Comparison of ENCODE assay signal across 20 cellular contexts in the genomic region with DNA sequence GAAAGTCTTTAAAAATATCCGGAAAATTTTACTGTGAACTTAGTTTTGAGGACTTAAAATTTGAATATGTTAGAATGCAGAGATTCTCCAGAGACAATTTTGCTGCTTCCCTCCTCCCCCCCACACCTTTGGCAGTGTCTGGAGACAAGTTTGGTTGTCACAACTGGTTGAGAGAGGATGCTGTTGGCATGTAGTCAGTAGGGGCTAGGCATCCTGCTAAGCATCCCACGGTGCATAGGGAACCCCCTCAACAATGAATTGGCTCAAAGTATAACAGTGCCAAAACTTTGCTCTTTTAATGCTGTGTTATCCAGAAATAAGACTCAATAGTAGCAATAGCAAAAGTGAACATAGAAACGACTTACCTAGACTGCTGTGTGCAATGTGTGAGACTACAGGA. TPM values are rescaled to one million over a fixed set of nuclear protein-coding genes. Genes with fewer than 3 reads are reported as not detected.
A peak's percentile ranks its signal among the peaks of the same experiment; 100 is the strongest.
DNase-seq lines count a peak whose midpoint lies in the region; ATAC-seq and TF ChIP-seq lines count a peak whose summit lies in the region.
"Had no signal": no experiment of that assay in that cellular context is flagged by ENCODE, and none has a peak within 500 bp of the region (broad histone marks: within the 10 kb centered on the region; RNA-seq: fewer than 3 reads in every experiment).

No MANE protein-coding gene starts in this region.

- H3K27me3 Mint-ChIP-seq in activated CD4-positive, alpha-beta T cell treated with anti-CD3 and anti-CD28 coated beads for 36 hours: no peaks in the 10 kb centered on the region
- no peaks in the 10 kb centered on the region for H3K27me3 Mint-ChIP-seq in effector memory CD8-positive, alpha-beta T cell

- H3K79me2 ChIP-seq in Loucy (ENCODE audit: insufficient read depth, low read length): peaks cover 83% of the 10 kb centered on the region
- H3K79me2 ChIP-seq in osteoblast (ENCODE audit: insufficient read depth, low read length): peaks cover 49% of the 10 kb centered on the region

- H3K9me3 ChIP-seq in Loucy (ENCODE audit: insufficient read depth, low read depth, low read length) (no peaks in the 10 kb centered on the region), osteoblast (ENCODE audit: low read depth, low read length) (no peaks in the 10 kb centered on the region)
- no peaks in the 10 kb centered on the region for H3K9me3 ChIP-seq in effector memory CD4-positive, alpha-beta T cell (ENCODE audit: control insufficient read depth, low read length)

- H3K9me2 ChIP-seq in Loucy (replicated peaks; ENCODE audit: low read depth, low read length): no peaks in the 10 kb centered on the region

- CTCF ChIA-PET in activated CD4-positive, alpha-beta T cell treated with anti-CD3 and anti-CD28 coated beads for 36 hours (lab: Charles Lee): no interaction called here

- intact Hi-C loops in activated CD4-positive, alpha-beta T cell treated with anti-CD3 and anti-CD28 coated beads for 36 hours (cut with DNase I, micrococcal nuclease): no loop called here

- H2AFZ ChIP-seq in Loucy (ENCODE audit: low read length) (no peak overlapping the region), osteoblast (ENCODE audit: low read length) (no peak overlapping the region)

- H3K4me1 ChIP-seq in Loucy (ENCODE audit: insufficient read depth, low read length, poor library complexity, severe bottlenecking): peaks cover 39% of the 10 kb centered on the region
- H3K4me1 ChIP-seq in osteoblast (ENCODE audit: insufficient read depth, low read length): peaks cover 20% of the 10 kb centered on the region
- H3K4me1 ChIP-seq in effector memory CD4-positive, alpha-beta T cell (ENCODE audit: control insufficient read depth, insufficient read depth, low read length, poor library complexity, severe bottlenecking): peaks cover 18% of the 10 kb centered on the region

- TF ChIP-seq CTCF in Loucy (conservative IDR thresholded peaks at IDR 0.05; ENCODE audit: low read length): no peak
- no peak for TF ChIP-seq CTCF in osteoblast (IDR thresholded peaks at IDR 0.05; ENCODE audit: extremely low read depth, low read depth, low read length)

- H3K36me3 ChIP-seq in Loucy (ENCODE audit: insufficient read depth, low read length) (peaks cover 78% of the 10 kb centered on the region), osteoblast (ENCODE audit: insufficient read depth, low read length) (peaks cover 78% of the 10 kb centered on the region)
- H3K36me3 ChIP-seq in effector memory CD4-positive, alpha-beta T cell (ENCODE audit: control insufficient read depth, insufficient read depth, low read length): peaks cover 76% of the 10 kb centered on the region

- H3K4me1 Mint-ChIP-seq in activated CD4-positive, alpha-beta T cell treated with anti-CD3 and anti-CD28 coated beads for 36 hours: peaks cover 81% of the 10 kb centered on the region
- peaks cover 57 to 74% of the 10 kb centered on the region in 2 donors for H3K4me1 Mint-ChIP-seq in effector memory CD8-positive, alpha-beta T cell (ENCODE audit: low read depth in 2 of 2)

- H3K27ac Mint-ChIP-seq in activated CD4-positive, alpha-beta T cell treated with anti-CD3 and anti-CD28 coated beads for 36 hours: peak overlapping the region; percentile 65
- peak overlapping the region; percentile 71 to 92 for H3K27ac Mint-ChIP-seq in effector memory CD8-positive, alpha-beta T cell

- H3K27me3 ChIP-seq in Loucy (ENCODE audit: insufficient read depth, low read length, poor library complexity, severe bottlenecking) (peaks cover 10% of the 10 kb centered on the region), osteoblast (ENCODE audit: insufficient read depth, low read length) (no peaks in the 10 kb centered on the region)
- no peaks in the 10 kb centered on the region for H3K27me3 ChIP-seq in effector memory CD4-positive, alpha-beta T cell (replicated peaks; ENCODE audit: control insufficient read depth, insufficient read depth, low read length, poor library complexity, severe bottlenecking)
- H3K27me3 ChIP-seq: BLaER1 treated with 17β-estradiol and CSF1 and Interleukin-3, amounts not matched to agents 10 nM and 100 nM had no signal

- peak overlapping the region; percentile 98 for H3K4me2 ChIP-seq in Loucy (ENCODE audit: low read depth, low read length, poor library complexity, severe bottlenecking)
- H3K4me2 ChIP-seq in osteoblast (ENCODE audit: insufficient read depth, low read length): no peak overlapping the region

- H3K36me3 Mint-ChIP-seq in activated CD4-positive, alpha-beta T cell treated with anti-CD3 and anti-CD28 coated beads for 36 hours (ENCODE audit: low read depth): peaks cover 82% of the 10 kb centered on the region
- H3K36me3 Mint-ChIP-seq in effector memory CD8-positive, alpha-beta T cell (ENCODE audit: insufficient read depth): peaks cover 99% of the 10 kb centered on the region

- peak overlapping the region; percentile 10 for H3K9ac ChIP-seq in Loucy (ENCODE audit: low read depth, low read length, poor library complexity, severe bottlenecking)

- no peak overlapping the region for H3K27ac ChIP-seq in osteoblast (ENCODE audit: low read depth, low read length)
- no peak overlapping the region for H3K27ac ChIP-seq in effector memory CD4-positive, alpha-beta T cell (ENCODE audit: insufficient read depth, low read length, poor library complexity, severe bottlenecking)
- H3K27ac ChIP-seq: 22Rv1; BLaER1 treated with 17β-estradiol and CSF1 and Interleukin-3, amounts not matched to agents 10 nM and 100 nM had no signal

- peak overlapping the region; percentile 99 for H3K4me3 ChIP-seq in Loucy (ENCODE audit: low read length, poor library complexity, severe bottlenecking)
- no peak overlapping the region for H3K4me3 ChIP-seq in osteoblast (ENCODE audit: insufficient read depth, low read length)
- H3K4me3 ChIP-seq in effector memory CD4-positive, alpha-beta T cell (ENCODE audit: insufficient read depth, low read depth, low read length, poor library complexity, severe bottlenecking): no peak overlapping the region

- DNase-seq in activated CD4-positive, alpha-beta T cell treated with anti-CD3 and anti-CD28 coated beads for 36 hours: no peak
- no peak for DNase-seq in activated CD4-positive, alpha-beta T cell treated with anti-CD3 and anti-CD28 coated beads for 1 hour
- DNase-seq in effector memory CD8-positive, alpha-beta T cell: no peak
- DNase-seq in osteoblast (ENCODE audit: insufficient read length, low spot score, missing footprints): peak; percentile 26
- DNase-seq in NCI-H526 (lab: John Stamatoyannopoulos, UW): no peak
- DNase-seq in effector memory CD4-positive, alpha-beta T cell: no peak
- DNase-seq in NCI-H345 (lab: John Stamatoyannopoulos, UW): no peak
- DNase-seq: dermis blood vessel endothelial cell; DMS79; NCI-H2029; NCI-H510A treated with DMSO at 0.1 percent for 48 hours; occipital lobe; SIG-M5; stimulated activated CD4-positive, alpha-beta T cell treated with anti-CD3 and anti-CD28 coated beads, Interleukin-2, amount 100 ng/mL, for 48 hours had no signal

- H3K4me3 Mint-ChIP-seq in activated CD4-positive, alpha-beta T cell treated with anti-CD3 and anti-CD28 coated beads for 36 hours: peak overlapping the region; percentile 54
- peak overlapping the region; percentile 45 to 64 for H3K4me3 Mint-ChIP-seq in effector memory CD8-positive, alpha-beta T cell

- no peak for ATAC-seq in activated CD4-positive, alpha-beta T cell treated with anti-CD3 and anti-CD28 coated beads for 36 hours
- ATAC-seq in effector memory CD8-positive, alpha-beta T cell (replicated peaks): no peak

- H3K9me3 Mint-ChIP-seq in activated CD4-positive, alpha-beta T cell treated with anti-CD3 and anti-CD28 coated beads for 36 hours (ENCODE audit: low read depth): peaks cover 4% of the 10 kb centered on the region
- no peaks in the 10 kb centered on the region for H3K9me3 Mint-ChIP-seq in effector memory CD8-positive, alpha-beta T cell

- POLR2A ChIA-PET in activated CD4-positive, alpha-beta T cell treated with anti-CD3 and anti-CD28 coated beads for 36 hours (lab: Charles Lee): no interaction called here

- no peaks in the 10 kb centered on the region; the same call in 1 of the 2 replicates for H3F3A ChIP-seq in Loucy (ENCODE audit: low read depth)

- peaks cover 63% of the 10 kb centered on the region for H4K20me1 ChIP-seq in Loucy (ENCODE audit: insufficient read depth, low read length, poor library complexity, severe bottlenecking)
- peaks cover 47% of the 10 kb centered on the region for H4K20me1 ChIP-seq in osteoblast (ENCODE audit: insufficient read depth, low read length)

RNA-seq across cellular contexts. Expression of a gene that starts 3.6 kb away (rescaled TPM):
- total RNA-seq in activated CD4-positive, alpha-beta T cell treated with anti-CD3 and anti-CD28 coated beads for 36 hours: 100 to 1,000 TPM; 265 to 319 TPM
- total RNA-seq in osteoblast: 157 TPM in 2 replicates

RNA-seq across cellular contexts. Expression of a gene that starts 26.5 kb away (rescaled TPM):
- total RNA-seq in activated CD4-positive, alpha-beta T cell treated with anti-CD3 and anti-CD28 coated beads for 36 hours: not detected
- not detected in 2 replicates for total RNA-seq in osteoblast
- total RNA-seq: dermis blood vessel endothelial cell, fibroblast of lung, kidney epithelial cell, mesenteric fat pad, occipital lobe had no signal
